In genomic region chr5:142322747-142323479, GRCh38 we compare ENCODE assay signal across 8 cellular contexts. TPM values are rescaled to one million over a fixed set of nuclear protein-coding genes. Genes with fewer than 3 reads are reported as not detected.
DNase-seq lines count a peak whose midpoint lies in the region; ATAC-seq, FAIRE-seq and TF ChIP-seq lines count a peak whose summit lies in the region.

No MANE protein-coding gene starts in this region.

- DNase-seq in activated T-cell treated with anti-CD3 and anti-CD28 coated beads, Interleukin-2, amount 50 U/mL, for 4 hours: no peak
- no peak for DNase-seq in activated T-cell treated with anti-CD3 and anti-CD28 coated beads for 4 hours
- DNase-seq in cardiac fibroblast (ENCODE audit: low read depth in 2 of 2): peak; percentile 73 to 80
- DNase-seq in HepG2 (ENCODE audit: low spot score): no peak
- DNase-seq in uterus: peak; percentile 39 to 60
- no peak for DNase-seq in D341Med (ENCODE audit: low spot score)
- no peak for DNase-seq in HAP-1 (ENCODE audit: low spot score in 2 of 2)
- DNase-seq in T-cell: no peak

- peak; percentile 67 for FAIRE-seq in HepG2 (lab: Jason Lieb, UNC)

- TF ChIP-seq EP300 in HepG2 (IDR thresholded peaks at IDR 0.05; ENCODE audit: low read depth in 2 of 2, low read length in 2 of 2): no peak
- no peak for TF ChIP-seq EP300 in HepG2 (CRISPR knock-in tag; IDR thresholded peaks at IDR 0.05; ENCODE audit: borderline replicate concordance)

- H3K4me1 ChIP-seq in HepG2 (ENCODE audit: insufficient read depth, low read length): peaks cover 65% of the 10 kb centered on the region
- H3K4me1 ChIP-seq in uterus: peaks cover 0 to 5% of the 10 kb centered on the region in 2 donors
- peaks cover 6% of the 10 kb centered on the region; the same call in 1 of the 2 replicates for H3K4me1 ChIP-seq in HAP-1

- H3K9me3 ChIP-seq in HepG2 (ENCODE audit: low read length) (no peaks in the 10 kb centered on the region), uterus (no peaks in the 10 kb centered on the region), HAP-1 (no peaks in the 10 kb centered on the region)

- TF ChIP-seq POLR2A in HepG2 (IDR thresholded peaks at IDR 0.05; ENCODE audit: insufficient read depth in 1 of 2, low read depth in 2 of 2, low read length in 2 of 2) (no peak), uterus (IDR thresholded peaks at IDR 0.05) (no peak)

- H4K20me1 ChIP-seq in HepG2 (ENCODE audit: insufficient read depth, low read length): peaks cover 57% of the 10 kb centered on the region

- no peak overlapping the region for H3K27ac Mint-ChIP-seq in T-cell

- H3K4me3 ChIP-seq in cardiac fibroblast (replicated peaks in 1 of 2; ENCODE audit: low read depth in 2 of 2, low read length in 2 of 2): peak overlapping the region; percentile 91 to 95
- peak overlapping the region; percentile 92 to 99 (median 98) for H3K4me3 ChIP-seq in HepG2 (replicated peaks in 1 of 3; ENCODE audit: insufficient read depth in 1 of 3, low read depth in 2 of 3, low read length in 3 of 3)
- peak overlapping the region; percentile 46 to 47 for H3K4me3 ChIP-seq in uterus
- H3K4me3 ChIP-seq in HAP-1: no peak overlapping the region

- TF ChIP-seq RAD21 in HepG2 (CRISPR knock-in tag; IDR thresholded peaks at IDR 0.05): no peak

- H3K27ac ChIP-seq in HepG2 (ENCODE audit: extremely low read length, insufficient read depth, low read length) (peak overlapping the region; percentile 93), uterus (peak overlapping the region; percentile 75 to 81)

- H3K4me1 Mint-ChIP-seq in activated T-cell treated with anti-CD3 and anti-CD28 coated beads, Interleukin-2, amount 50 U/mL, for 4 hours (ENCODE audit: low read depth): peaks cover 32% of the 10 kb centered on the region
- H3K4me1 Mint-ChIP-seq in T-cell: peaks cover 32 to 45% (median 39%) of the 10 kb centered on the region in 3 donors

- TF ChIP-seq CTCF in cardiac fibroblast (IDR thresholded peaks at IDR 0.05; ENCODE audit: low read depth, low read length) (no peak), HepG2 (CRISPR knock-in tag; IDR thresholded peaks at IDR 0.05) (peak; percentile 30), uterus (IDR thresholded peaks at IDR 0.05) (no peak)

- peaks cover 91% of the 10 kb centered on the region for H3K79me2 ChIP-seq in HepG2 (ENCODE audit: insufficient read depth, low read length)

- in situ Hi-C loops in HepG2 (cut with HindIII; ENCODE audit: extremely low pct_ligation_motif_present, low pct_unique_long_range_greater_than_20kb): loop anchor here (25.0 kb wide), 1 partner anchor 161 kb away; no protein-coding TSS in a partner anchor
- in situ Hi-C loops in HAP-1 (cut with MboI; ENCODE audit: low sequenced_read_pairs): no loop called here

- H3K9ac ChIP-seq in HepG2 (ENCODE audit: insufficient read depth, low read depth, low read length): peak overlapping the region; percentile 82

- POLR2A ChIA-PET in HepG2 (lab: Yijun Ruan, JAX) (interaction anchor here (0.6 to 10.3 kb wide), 10 partner anchors 11 to 312 kb away, joined by 3 to 122 read pairs (median 5); no protein-coding TSS in a partner anchor), T-cell (lab: Charles Lee) (interaction anchor here in 1 of 2 donors (0.6 kb wide), 1 partner anchor 333 kb away, joined by 4 read pairs; no protein-coding TSS in a partner anchor)

- H3K27me3 ChIP-seq in HepG2 (ENCODE audit: control insufficient read depth in 1 of 2, insufficient read depth in 2 of 2, low read length in 2 of 2): no peaks in the 10 kb centered on the region; a peak in 1 of 5 replicates
- no peaks in the 10 kb centered on the region for H3K27me3 ChIP-seq in uterus
- H3K27me3 ChIP-seq in HAP-1 (ENCODE audit: low read depth): peaks cover 2% of the 10 kb centered on the region; the same call in 1 of the 2 replicates

- peaks cover 62% of the 10 kb centered on the region for H3K27me3 Mint-ChIP-seq in activated T-cell treated with anti-CD3 and anti-CD28 coated beads, Interleukin-2, amount 50 U/mL, for 4 hours (ENCODE audit: low read depth)
- H3K27me3 Mint-ChIP-seq in T-cell: peaks cover 61 to 81% of the 10 kb centered on the region in 2 donors

- CTCF ChIA-PET in HepG2 (lab: Yijun Ruan, JAX; ENCODE audit: low intra/inter-chr PET ratio, low total read pairs) (no interaction called here), T-cell (lab: Charles Lee) (interaction anchor here (0.5 to 1.1 kb wide), 4 partner anchors 26 to 142 kb away, joined by 3 to 7 read pairs (median 4); no protein-coding TSS in a partner anchor)

- H3K36me3 Mint-ChIP-seq in activated T-cell treated with anti-CD3 and anti-CD28 coated beads, Interleukin-2, amount 50 U/mL, for 4 hours (ENCODE audit: insufficient read depth): no peaks in the 10 kb centered on the region
- no peaks in the 10 kb centered on the region for H3K36me3 Mint-ChIP-seq in T-cell

- 1% methylated on average over 4 of the region's 15 CpGs for WGBS in HepG2 (ENCODE audit: low lambda C conversion rate)

- intact Hi-C loops in HepG2 (cut with micrococcal nuclease; ENCODE audit: unreplicated experiment) (loop anchor here (5.0 kb wide), 1 partner anchor 156 kb away; no protein-coding TSS in a partner anchor), uterus (cut with DNase I; ENCODE audit: low total_unique reads) (no loop called here)

- H2AFZ ChIP-seq in HepG2 (ENCODE audit: low read length): no peak overlapping the region

- no peaks in the 10 kb centered on the region for H3K9me3 Mint-ChIP-seq in activated T-cell treated with anti-CD3 and anti-CD28 coated beads, Interleukin-2, amount 50 U/mL, for 4 hours
- no peaks in the 10 kb centered on the region for H3K9me3 Mint-ChIP-seq in T-cell

- peak overlapping the region; percentile 85 for H3K4me3 Mint-ChIP-seq in activated T-cell treated with anti-CD3 and anti-CD28 coated beads, Interleukin-2, amount 50 U/mL, for 4 hours
- peak overlapping the region in 1 of 3 donors; percentile 90 for H3K4me3 Mint-ChIP-seq in T-cell

- no TSS peak for BruUV-seq in HepG2 (replicated peaks; lab: Mats Ljungman, UMichigan)

- no peak for ATAC-seq in activated T-cell treated with anti-CD3 and anti-CD28 coated beads, Interleukin-2, amount 50 U/mL, for 4 hours
- no peak for ATAC-seq in HepG2
- no peak for ATAC-seq in T-cell (replicated peaks in 1 of 4)

- peak overlapping the region; percentile 96 for H3K4me2 ChIP-seq in HepG2 (ENCODE audit: low read depth, low read length)

- H3K36me3 ChIP-seq in HepG2 (replicated peaks in 1 of 2; ENCODE audit: control insufficient read depth in 1 of 2, insufficient read depth in 2 of 2, low read length in 2 of 2): peaks cover 4 to 12% of the 10 kb centered on the region in 2 experiments
- H3K36me3 ChIP-seq in uterus: no peaks in the 10 kb centered on the region
- no peaks in the 10 kb centered on the region for H3K36me3 ChIP-seq in HAP-1 (replicated peaks)

TF ChIP-seq in HepG2, 621 proteins besides CTCF, POLR2A, EP300 and RAD21 (continues in another document):
- no peak for TF ChIP-seq RBAK (CRISPR knock-in tag; IDR thresholded peaks at IDR 0.05)
- peak; percentile 42; the same call in 1 of the 2 replicates for TF ChIP-seq CEBPB (IDR thresholded peaks at IDR 0.05; ENCODE audit: borderline replicate concordance, low read depth, low read length)
- peak; percentile 44; the same call in 1 of the 2 replicates for TF ChIP-seq ZNF503 (CRISPR knock-in tag; IDR thresholded peaks at IDR 0.05)
- TF ChIP-seq ZNF264 (CRISPR knock-in tag; IDR thresholded peaks at IDR 0.05): 0 out of 2 replicates have a peak, but pooled peaks have one; percentile 3
- TF ChIP-seq HDAC1 (CRISPR knock-in tag; IDR thresholded peaks at IDR 0.05): peak; percentile 29; the same call in 1 of the 2 replicates

RNA-seq across cellular contexts. Expression of gene SPRY4, which starts 1.9 kb away (rescaled TPM):
- 1 to 10 TPM; 2.6 to 3.3 (median 3.0) TPM for total RNA-seq in activated T-cell treated with anti-CD3 and anti-CD28 coated beads, Interleukin-2, amount 50 U/mL, for 4 hours
- total RNA-seq in HepG2 (2016; rRNA removed; fragmentation: Illumina TruSeq; extraction: Trizol): 8.9 and 9.0 TPM in 2 replicates
- 1.6 and 1.8 TPM in 2 replicates for total RNA-seq in HepG2 (2016; cell fraction: cytosol; rRNA removed; fragmentation: Illumina TruSeq; extraction: Trizol; ENCODE audit: low read depth)
- total RNA-seq in HepG2 (2016; cell fraction: insoluble cytoplasmic fraction; rRNA removed; fragmentation: Illumina TruSeq; extraction: Trizol): 8.3 and 8.7 TPM in 2 replicates
- total RNA-seq in HepG2 (2016; cell fraction: membrane; rRNA removed; fragmentation: Illumina TruSeq; extraction: Trizol): 5.8 and 6.0 TPM in 2 replicates
- total RNA-seq in HepG2 (2016; cell fraction: nucleus; rRNA removed; fragmentation: Illumina TruSeq; extraction: Trizol): 12.5 and 16.8 TPM in 2 replicates
- polyA plus RNA-seq in HepG2 (2011; rRNA removed): 17.8 and 19.2 TPM in 2 replicates
- 10.9 and 12.6 TPM in 2 replicates for polyA plus RNA-seq in HepG2 (2011; cell fraction: cytosol; rRNA removed)
- 61.0 and 63.7 TPM in 2 replicates for polyA plus RNA-seq in HepG2 (2011; cell fraction: nucleus; rRNA removed)
- polyA plus RNA-seq in HepG2 (2012): 10.0 and 17.2 TPM in 2 replicates
- polyA plus RNA-seq in HepG2 (2016; cell fraction: cytosol; fragmentation: Illumina TruSeq; extraction: Trizol; ENCODE audit: low read depth): 0.37 and 0.40 TPM in 2 replicates
- 6.9 and 9.0 TPM in 2 replicates for polyA plus RNA-seq in HepG2 (2016; cell fraction: insoluble cytoplasmic fraction; fragmentation: Illumina TruSeq; extraction: Trizol; ENCODE audit: low read depth)
- polyA plus RNA-seq in HepG2 (2016; cell fraction: membrane; fragmentation: Illumina TruSeq; extraction: Trizol; ENCODE audit: low read depth): 2.0 and 2.1 TPM in 2 replicates
- polyA plus RNA-seq in HepG2 (2016; cell fraction: nucleus; fragmentation: Illumina TruSeq; extraction: Trizol; ENCODE audit: insufficient read depth, low read depth): 21.3 and 22.7 TPM in 2 replicates
- polyA minus RNA-seq in HepG2 (2011; rRNA and poly(A)+ RNA removed; ENCODE audit: low replicate concordance): 0.09 and 81.1 TPM in 2 replicates
- 21.7 and 22.2 TPM in 2 replicates for polyA minus RNA-seq in HepG2 (2011; cell fraction: cytosol; rRNA and poly(A)+ RNA removed)
- polyA minus RNA-seq in HepG2 (2011; cell fraction: nucleus; rRNA and poly(A)+ RNA removed): 40.0 and 40.4 TPM in 2 replicates
- total RNA-seq in uterus: 10 to 100 TPM in 3 of 4 donors, 1 to 10 TPM in 1; 3.1 to 14.3 (median 12.1) TPM
- total RNA-seq in T-cell: under 1 TPM in 4 of 5 donors, not detected in 1; 0.10 to 0.57 (median 0.28) TPM

Comparison
In these comparisons a context has a peak if more than half of its experiments do, and no peak if none do; other contexts are left out.
1. DNase-seq: peak in cardiac fibroblast (2 of 2) and uterus (2 of 2); none in activated T-cell treated with anti-CD3 and anti-CD28 coated beads, Interleukin-2, amount 50 U/mL, for 4 hours (single experiment), activated T-cell treated with anti-CD3 and anti-CD28 coated beads for 4 hours (single experiment), HepG2 (single experiment), D341Med (single experiment), HAP-1 (0 of 2) and T-cell (0 of 34).